ENCODE assay signal across 29 cellular contexts in the genomic region with DNA sequence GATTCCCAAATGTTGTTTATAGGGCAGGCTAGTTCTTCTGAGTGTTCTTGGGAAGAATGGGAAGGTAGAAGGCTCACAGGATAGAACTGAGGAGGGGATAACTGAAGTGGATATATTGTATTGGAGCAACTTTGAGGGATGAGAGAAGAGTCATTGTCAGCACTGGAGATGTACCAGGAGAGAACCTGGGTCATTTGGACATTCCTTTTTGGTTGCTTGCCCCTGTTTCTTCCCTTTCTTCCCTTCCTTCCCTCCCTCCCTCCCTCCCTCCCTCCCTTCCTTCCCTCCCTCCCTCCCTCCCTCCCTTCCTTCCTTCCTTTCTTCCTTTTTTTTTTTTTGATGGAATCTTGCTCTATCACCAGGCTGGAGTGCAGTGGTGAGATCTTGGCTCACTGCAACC.
"Had no signal": no experiment of that assay in that cellular context is flagged by ENCODE, and none has a peak within 500 bp of the region (broad histone marks: within the 10 kb centered on the region; RNA-seq: fewer than 3 reads in every experiment).

No MANE protein-coding gene starts in this region.

- H3K27me3 ChIP-seq: neural progenitor cell, ovary, spleen, stomach, tibial artery, transverse colon, upper lobe of left lung, vagina had no signal

- H3K27ac Mint-ChIP-seq: naive thymus-derived CD4-positive, alpha-beta T cell; neural progenitor cell; progenitor cell of endocrine pancreas; stimulated activated naive B cell treated with anti-CD40 and anti-IgM and Interleukin-4, amounts not matched to agents 10 μg/mL and 1 μg/mL and 100 μg/mL, for 72 hours; stimulated activated naive CD8-positive, alpha-beta T cell treated with anti-CD3 and anti-CD28 coated beads, Interleukin-15, Interleukin-2, amounts not matched to agents 100 ng/mL and 50 ng/mL, for 24 hours had no signal

- H3K9me3 Mint-ChIP-seq: naive thymus-derived CD4-positive, alpha-beta T cell; natural killer cell; nephron; neural progenitor cell; stimulated activated naive B cell treated with anti-CD40 and anti-IgM and Interleukin-4, amounts not matched to agents 10 μg/mL and 1 μg/mL and 100 μg/mL, for 72 hours; stimulated activated naive CD8-positive, alpha-beta T cell treated with anti-CD3 and anti-CD28 coated beads, Interleukin-15, Interleukin-2, amounts not matched to agents 100 ng/mL and 50 ng/mL, for 24 hours had no signal

- DNase-seq: naive thymus-derived CD4-positive, alpha-beta T cell; natural killer cell; occipital lobe; ovary; posterior cingulate gyrus; psoas muscle; right cardiac atrium; spleen; stimulated activated CD4-positive, alpha-beta T cell treated with anti-CD3 and anti-CD28 coated beads, Interleukin-12 subunit alpha, Interleukin-12 subunit beta, amount 100 ng/mL, for 4 hours; stimulated activated CD4-positive, alpha-beta T cell treated with anti-CD3 and anti-CD28 coated beads, Interleukin-1b, Interleukin-23, amount 100 ng/mL, for 48 hours; stimulated activated CD4-positive, alpha-beta T cell treated with anti-CD3 and anti-CD28 coated beads, Interleukin-4, amount 100 ng/mL, for 1 hour; stimulated activated CD4-positive, alpha-beta T cell treated with anti-CD3 and anti-CD28 coated beads, Interleukin-4, amount 100 ng/mL, for 4 hours; stimulated activated CD8-positive, alpha-beta memory T cell treated with anti-CD3 and anti-CD28 coated beads, Interleukin-4, amount 100 ng/mL, for 48 hours; stimulated activated naive B cell treated with anti-CD40 and anti-IgM and Interleukin-4, amounts not matched to agents 10 μg/mL and 1 μg/mL and 100 μg/mL, for 72 hours; stimulated activated naive CD4-positive, alpha-beta T cell treated with Interleukin-2 at 50 U/mL for 16 hours; stomach; tibial artery; transverse colon; upper lobe of left lung had no signal

- H3K27me3 Mint-ChIP-seq: progenitor cell of endocrine pancreas; stimulated activated naive B cell treated with anti-CD40 and anti-IgM and Interleukin-4, amounts not matched to agents 10 μg/mL and 1 μg/mL and 100 μg/mL, for 72 hours had no signal

- H3K4me1 ChIP-seq: parathyroid adenoma had no signal

- H3K27ac ChIP-seq: neural progenitor cell, ovary, parathyroid adenoma, skin epidermis, spleen, thoracic aorta, tibial artery, upper lobe of left lung, vagina had no signal

- ATAC-seq: naive thymus-derived CD4-positive, alpha-beta T cell; natural killer cell; psoas muscle; right cardiac atrium; sciatic nerve; stimulated activated naive B cell treated with anti-CD40 and anti-IgM and Interleukin-4, amounts not matched to agents 10 μg/mL and 1 μg/mL and 100 μg/mL, for 72 hours had no signal

- H3K9me3 ChIP-seq: ovary, psoas muscle, spleen, stomach, thoracic aorta, tibial artery, transverse colon, upper lobe of left lung, vagina had no signal

- H3K4me3 ChIP-seq: neural progenitor cell, ovary, psoas muscle, skin epidermis, smooth muscle cell, spleen, stomach, thoracic aorta, tibial artery, transverse colon, upper lobe of left lung, vagina had no signal

- H3K4me3 Mint-ChIP-seq: naive thymus-derived CD4-positive, alpha-beta T cell; natural killer cell; nephron; neural progenitor cell; stimulated activated naive B cell treated with anti-CD40 and anti-IgM and Interleukin-4, amounts not matched to agents 10 μg/mL and 1 μg/mL and 100 μg/mL, for 72 hours; stimulated activated naive CD8-positive, alpha-beta T cell treated with anti-CD3 and anti-CD28 coated beads, Interleukin-15, Interleukin-2, amounts not matched to agents 100 ng/mL and 50 ng/mL, for 24 hours had no signal

- H3K36me3 Mint-ChIP-seq: natural killer cell; neural progenitor cell; stimulated activated naive B cell treated with anti-CD40 and anti-IgM and Interleukin-4, amounts not matched to agents 10 μg/mL and 1 μg/mL and 100 μg/mL, for 72 hours had no signal

- H3K36me3 ChIP-seq: neural progenitor cell, ovary, thoracic aorta, tibial artery, transverse colon, upper lobe of left lung, vagina had no signal

- H3K4me1 Mint-ChIP-seq: natural killer cell had no signal
